In the genomic region with DNA sequence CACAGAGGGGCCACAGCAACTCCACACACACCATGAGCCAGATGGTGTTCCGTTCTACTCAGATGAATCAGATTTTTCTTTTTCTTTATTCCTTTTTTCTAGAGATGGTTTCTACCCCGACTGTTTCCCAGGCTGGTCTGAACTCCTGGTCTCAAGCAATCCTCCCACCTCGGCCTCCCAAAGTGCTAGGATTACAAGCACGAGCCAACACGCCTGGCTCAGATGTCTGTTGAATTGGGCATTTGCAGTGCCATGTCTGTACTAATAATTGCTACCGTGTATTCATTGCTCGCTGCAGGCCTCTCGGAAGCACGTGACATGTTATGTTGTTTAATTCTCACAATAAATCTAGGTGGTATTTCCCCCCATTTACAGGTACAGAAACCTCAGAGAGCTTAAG, we compare ENCODE assay signal across 34 cellular contexts.
"Had no signal": no experiment of that assay in that cellular context is flagged by ENCODE, and none has a peak within 500 bp of the region (broad histone marks: within the 10 kb centered on the region; RNA-seq: fewer than 3 reads in every experiment).

No MANE protein-coding gene starts in this region.

- DNase-seq: activated CD4-positive, alpha-beta memory T cell treated with anti-CD3 and anti-CD28 coated beads, Interleukin-2, amount 10 ng/mL, durations not matched to agents 7 days and 5 days; activated CD4-positive, alpha-beta T cell treated with anti-CD3 and anti-CD28 coated beads for 1 hour; activated CD4-positive, alpha-beta T cell treated with anti-CD3 and anti-CD28 coated beads for 48 hours; activated CD4-positive, CD25-positive, alpha-beta regulatory T cell; activated effector memory CD4-positive, alpha-beta T cell treated with Interleukin-2 at 50 U/mL for 16 hours; activated naive CD4-positive, alpha-beta T cell treated with anti-CD3 and anti-CD28 coated beads, Interleukin-2, amount 50 U/mL, for 16 hours; activated naive CD8-positive, alpha-beta T cell treated with anti-CD3 and anti-CD28 coated beads, Interleukin-2, amount 10 ng/mL, durations not matched to agents 7 days and 5 days; amygdala; body of pancreas; caudate nucleus; cerebellar nuclear complex; Kasumi-1; KG1; NCI-H1092 treated with DMSO at 0.1 percent for 48 hours; NCI-H1417; NCI-H146; NCI-H187; NCI-H2029 treated with DMSO at 0.1 percent for 48 hours; NCI-H2107; NCI-H2171; NCI-H510A; NCI-H526; NCI-H748 treated with DMSO at 0.1 percent for 48 hours; NK-92 treated with Interleukin-12 subunit alpha and Interleukin-12 subunit beta, amount 100 ng/mL, for 24 hours; PC-9; SIG-M5; T-cell; T-helper 2 cell; T-helper 9 cell; WERI-Rb-1 had no signal

- H3K27me3 Mint-ChIP-seq: activated CD4-positive, alpha-beta memory T cell treated with anti-CD3 and anti-CD28 coated beads, Interleukin-2, amount 10 ng/mL, durations not matched to agents 7 days and 5 days; activated naive CD8-positive, alpha-beta T cell treated with anti-CD3 and anti-CD28 coated beads, Interleukin-2, amount 10 ng/mL, durations not matched to agents 7 days and 5 days; T-cell had no signal

- H3K27ac Mint-ChIP-seq: activated CD4-positive, alpha-beta memory T cell treated with anti-CD3 and anti-CD28 coated beads, Interleukin-2, amount 10 ng/mL, durations not matched to agents 7 days and 5 days; activated naive CD8-positive, alpha-beta T cell treated with anti-CD3 and anti-CD28 coated beads, Interleukin-2, amount 10 ng/mL, durations not matched to agents 7 days and 5 days; T-cell had no signal

- ATAC-seq: body of pancreas, Right ventricle myocardium inferior, SK-N-SH treated with all-trans-retinoic acid at 6 μM for 48 hours, T-cell had no signal

- H3K4me1 Mint-ChIP-seq: activated CD4-positive, alpha-beta memory T cell treated with anti-CD3 and anti-CD28 coated beads, Interleukin-2, amount 10 ng/mL, durations not matched to agents 7 days and 5 days; activated naive CD8-positive, alpha-beta T cell treated with anti-CD3 and anti-CD28 coated beads, Interleukin-2, amount 10 ng/mL, durations not matched to agents 7 days and 5 days; T-cell had no signal

- H3K9me3 ChIP-seq: ascending aorta, body of pancreas, breast epithelium had no signal

- H3K9me3 Mint-ChIP-seq: activated CD4-positive, alpha-beta memory T cell treated with anti-CD3 and anti-CD28 coated beads, Interleukin-2, amount 10 ng/mL, durations not matched to agents 7 days and 5 days; activated naive CD8-positive, alpha-beta T cell treated with anti-CD3 and anti-CD28 coated beads, Interleukin-2, amount 10 ng/mL, durations not matched to agents 7 days and 5 days; T-cell had no signal

- H3K4me3 Mint-ChIP-seq: activated CD4-positive, alpha-beta memory T cell treated with anti-CD3 and anti-CD28 coated beads, Interleukin-2, amount 10 ng/mL, durations not matched to agents 7 days and 5 days; activated naive CD8-positive, alpha-beta T cell treated with anti-CD3 and anti-CD28 coated beads, Interleukin-2, amount 10 ng/mL, durations not matched to agents 7 days and 5 days; T-cell had no signal
